ENCODE assay signal across 9 cellular contexts in genomic region chr1:185154912-185155513, GRCh38. TPM values are rescaled to one million over a fixed set of nuclear protein-coding genes. Genes with fewer than 3 reads are reported as not detected.
DNase-seq lines count a peak whose midpoint lies in the region; ATAC-seq, FAIRE-seq and TF ChIP-seq lines count a peak whose summit lies in the region.
"Had no signal": no experiment of that assay in that cellular context is flagged by ENCODE, and none has a peak within 500 bp of the region (broad histone marks: within the 10 kb centered on the region; RNA-seq: fewer than 3 reads in every experiment).

No MANE protein-coding gene starts in this region.

- H3K9me3 ChIP-seq in A673 (ENCODE audit: low read depth, low read length, poor library complexity, severe bottlenecking) (no peaks in the 10 kb centered on the region), MG63 (no peaks in the 10 kb centered on the region)

- H3K27me3 Mint-ChIP-seq in mesothelial cell of epicardium (ENCODE audit: low read depth): no peaks in the 10 kb centered on the region

- TF ChIP-seq POLR2A in H54 (IDR thresholded peaks at IDR 0.05; ENCODE audit: low read depth, low read length): no peak

- DNase-seq in A673 (ENCODE audit: low spot score) (no peak), H54 (ENCODE audit: insufficient read length, low spot score) (no peak), amniotic epithelial cell (ENCODE audit: low read depth) (peak; percentile 18), mesothelial cell of epicardium (ENCODE audit: low spot score in 2 of 2, unreplicated experiment in 2 of 2) (no peak), GM10266 (ENCODE audit: extremely low spot score) (no peak), GM13977 (ENCODE audit: low spot score) (no peak), MG63 (no peak)
- DNase-seq: activated CD4-positive, alpha-beta T cell treated with anti-CD3 and anti-CD28 coated beads, Interleukin-2, amount 50 U/mL, for 1 hour had no signal

- H3K36me3 ChIP-seq in A673 (ENCODE audit: insufficient read depth, low read length, poor library complexity, severe bottlenecking) (peaks cover 14% of the 10 kb centered on the region), MG63 (no peaks in the 10 kb centered on the region; the same call in 1 of the 2 replicates)

- H3K4me1 Mint-ChIP-seq in mesothelial cell of epicardium: peaks cover 39% of the 10 kb centered on the region

- CTCF ChIA-PET in A673 (lab: Charles Lee): no interaction called here

- H3K9me3 Mint-ChIP-seq in mesothelial cell of epicardium: no peaks in the 10 kb centered on the region

- intact Hi-C loops in A673 (cut with micrococcal nuclease; ENCODE audit: unreplicated experiment): loop anchor here (5.0 kb wide), 2 partner anchors 108 to 183 kb away; partner anchors contain the start of genes NIBAN1 and RNF2

- peaks cover 13% of the 10 kb centered on the region for H3K4me1 ChIP-seq in A673 (ENCODE audit: insufficient read depth, low read length, poor library complexity, severe bottlenecking)

- peak overlapping the region; percentile 99 for H3K4me3 Mint-ChIP-seq in mesothelial cell of epicardium

- POLR2A ChIA-PET in A673 (lab: Charles Lee; ENCODE audit: low non-redundant PET): no interaction called here

- FAIRE-seq in H54 (lab: Jason Lieb, UNC): peak; percentile 11

- H3K27me3 ChIP-seq in A673 (replicated peaks; ENCODE audit: insufficient read depth, low read depth, low read length, poor library complexity): no peaks in the 10 kb centered on the region
- no peaks in the 10 kb centered on the region for H3K27me3 ChIP-seq in MG63

- H3K27ac ChIP-seq in A673 (ENCODE audit: low read depth, low read length, poor library complexity, severe bottlenecking): no peak overlapping the region

- peak overlapping the region; percentile 91 for H3K4me3 ChIP-seq in A673 (ENCODE audit: low read depth, low read length, poor library complexity, severe bottlenecking)
- no peak overlapping the region for H3K4me3 ChIP-seq in MG63

- TF ChIP-seq CTCF in A673 (conservative IDR thresholded peaks at IDR 0.05; ENCODE audit: low read depth, low read length): no peak
- no peak for TF ChIP-seq CTCF in mesothelial cell of epicardium (IDR thresholded peaks at IDR 0.05; ENCODE audit: unreplicated experiment)
- TF ChIP-seq CTCF in GM10266 (IDR thresholded peaks at IDR 0.05; ENCODE audit: control insufficient read depth, insufficient read depth, low read depth, missing control alignments): no peak
- TF ChIP-seq CTCF in GM13977 (IDR thresholded peaks at IDR 0.05; ENCODE audit: extremely low read depth, insufficient read depth, missing control alignments): no peak

- peaks cover 4% of the 10 kb centered on the region for H3K36me3 Mint-ChIP-seq in mesothelial cell of epicardium

- peak overlapping the region; percentile 99 for H3K27ac Mint-ChIP-seq in mesothelial cell of epicardium

- ATAC-seq in GM19397 (IDR thresholded peaks at IDR 0.05; ENCODE audit: unreplicated experiment): no peak

- no TSS peak for BruUV-seq in A673 (replicated peaks; lab: Mats Ljungman, UMichigan)

- in situ Hi-C loops in GM13977 (cut with MboI; ENCODE audit: low pct_unique_long_range_greater_than_20kb, low sequenced_read_pairs, unreplicated experiment): loop anchor here (25.0 kb wide), 1 partner anchor 343 kb away; no protein-coding TSS in a partner anchor

RNA-seq across cellular contexts. Expression of gene TRMT1L, which starts 1.7 kb away (rescaled TPM):
- total RNA-seq in A673 (2021) (24.3 and 26.6 TPM in 2 replicates), mesothelial cell of epicardium (16.0 to 20.6 TPM (median 16.7 TPM) in 3 replicates)
- 8.9 and 13.0 TPM in 2 replicates for total RNA-seq in MG63 (2014; rRNA removed; shearing (Covaris generic); ENCODE audit: low replicate concordance)

RNA-seq across cellular contexts. Expression of gene SWT1, which starts 2.0 kb away (rescaled TPM):
- total RNA-seq in A673 (2021): 3.3 and 4.8 TPM in 2 replicates
- 8.0 to 8.6 TPM (median 8.1 TPM) in 3 replicates for total RNA-seq in mesothelial cell of epicardium
- 2.3 and 2.9 TPM in 2 replicates for total RNA-seq in MG63 (2014; rRNA removed; shearing (Covaris generic); ENCODE audit: low replicate concordance)
